17 cellular contexts compared by ENCODE assay signal in the genomic region with DNA sequence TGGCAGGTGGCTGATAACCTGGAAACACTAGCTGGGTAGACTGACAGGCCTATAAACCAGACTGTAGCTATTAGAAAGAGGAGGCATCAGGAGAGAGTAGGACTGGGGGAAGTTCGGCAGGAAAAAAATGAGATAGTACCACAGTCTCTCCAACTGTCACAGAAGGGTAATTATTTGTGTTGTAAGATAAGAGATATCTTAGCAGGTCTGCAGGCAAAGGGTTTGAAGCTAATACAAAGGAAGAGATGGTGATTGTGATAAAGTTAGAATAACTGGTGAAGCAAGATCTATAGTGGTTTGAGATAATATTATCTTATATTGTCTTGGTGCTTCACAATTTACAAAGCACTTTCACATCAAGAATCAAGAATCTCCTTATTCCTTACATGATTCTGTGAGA.
DNase-seq lines count a peak whose midpoint lies in the region; ATAC-seq lines count a peak whose summit lies in the region.
"Had no signal": no experiment of that assay in that cellular context is flagged by ENCODE, and none has a peak within 500 bp of the region (broad histone marks: within the 10 kb centered on the region; RNA-seq: fewer than 3 reads in every experiment).

No MANE protein-coding gene starts in this region.

- no peak overlapping the region for H3K4me3 Mint-ChIP-seq in central memory CD8-positive, alpha-beta T cell

- DNase-seq in NOMO-1 treated with DMSO at 0.1 percent for 48 hours (lab: John Stamatoyannopoulos, UW; ENCODE audit: unreplicated experiment) (peak; percentile 30), NOMO-1 treated with dmso at 0.1 percent for 144 hours (lab: John Stamatoyannopoulos, UW; ENCODE audit: unreplicated experiment) (no peak), OCI-M1 (lab: John Stamatoyannopoulos, UW) (peak; percentile 19), NCI-H1048 (lab: John Stamatoyannopoulos, UW) (no peak), T-helper 9 cell (no peak), glomerular visceral epithelial cell (ENCODE audit: extremely low spot score) (no peak)
- DNase-seq in central memory CD8-positive, alpha-beta T cell (ENCODE audit: low spot score in 2 of 2) = no peak
- DNase-seq: 8988T, GF-D8, H7, NCI-H1436, NCI-H2029, NCI-H510A, Peyer's patch had no signal

- no peaks in the 10 kb centered on the region for H3K36me3 Mint-ChIP-seq in central memory CD8-positive, alpha-beta T cell (ENCODE audit: insufficient read depth)

- no peak for ATAC-seq in central memory CD8-positive, alpha-beta T cell (replicated peaks; ENCODE audit: extremely low read depth, poor library complexity, severe bottlenecking)
- no peak for ATAC-seq in HG03469 (IDR thresholded peaks at IDR 0.05; ENCODE audit: unreplicated experiment)
- ATAC-seq: Right ventricle myocardium inferior had no signal

- H3K27ac Mint-ChIP-seq in central memory CD8-positive, alpha-beta T cell (ENCODE audit: low read depth) = peak overlapping the region; percentile 19
- H3K27ac Mint-ChIP-seq: IgD-negative memory B cell had no signal

- peaks cover 9% of the 10 kb centered on the region for H3K4me1 Mint-ChIP-seq in central memory CD8-positive, alpha-beta T cell

- no peaks in the 10 kb centered on the region for H3K9me3 Mint-ChIP-seq in central memory CD8-positive, alpha-beta T cell
- H3K9me3 Mint-ChIP-seq: IgD-negative memory B cell had no signal

- H3K27me3 Mint-ChIP-seq in central memory CD8-positive, alpha-beta T cell = no peaks in the 10 kb centered on the region

Comparison
In these comparisons a context has a peak if more than half of its experiments do, and no peak if none do; other contexts are left out.
1. DNase-seq: peak in NOMO-1 treated with DMSO at 0.1 percent for 48 hours (single experiment) and OCI-M1 (single experiment); none in NOMO-1 treated with dmso at 0.1 percent for 144 hours (single experiment), central memory CD8-positive, alpha-beta T cell (0 of 2), NCI-H1048 (single experiment), T-helper 9 cell (single experiment) and glomerular visceral epithelial cell (single experiment).